In the genomic region with DNA sequence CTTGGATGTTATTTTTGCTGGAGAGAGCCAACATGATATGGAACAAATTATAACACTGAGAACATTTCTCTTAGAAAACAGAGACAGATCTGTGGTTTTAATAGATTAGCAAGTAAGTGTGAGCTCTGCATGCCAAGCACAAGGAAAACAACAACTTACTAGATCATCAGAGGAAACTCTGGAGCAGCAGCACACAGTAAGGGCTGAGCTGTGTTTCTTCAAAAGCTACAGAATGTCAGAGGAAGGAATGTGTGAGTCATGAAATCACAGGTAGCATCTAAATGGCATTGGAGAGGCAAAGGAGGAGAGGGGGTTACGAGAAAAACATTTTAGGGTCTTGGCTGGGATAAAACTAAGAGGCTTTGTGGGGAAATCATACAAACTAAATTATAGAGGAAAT, we compare ENCODE assay signal across 25 cellular contexts.
DNase-seq lines count a peak whose midpoint lies in the region; ATAC-seq, FAIRE-seq and TF ChIP-seq lines count a peak whose summit lies in the region.
"Had no signal": no experiment of that assay in that cellular context is flagged by ENCODE, and none has a peak within 500 bp of the region (broad histone marks: within the 10 kb centered on the region; RNA-seq: fewer than 3 reads in every experiment).

No MANE protein-coding gene starts in this region.

- H3K18ac ChIP-seq in H1 (ENCODE audit: extremely low read depth, low read length), result no peak overlapping the region

- ATAC-seq in GM21619 (IDR thresholded peaks at IDR 0.05; ENCODE audit: unreplicated experiment), result no peak
- ATAC-seq: gastrocnemius medialis, HepG2, lower lobe of right lung had no signal

- H4K91ac ChIP-seq in H1 (replicated peaks; ENCODE audit: insufficient read length, low read length), result no peak overlapping the region

- H3K4me1 Mint-ChIP-seq in type B pancreatic cell (ENCODE audit: unreplicated experiment), result peaks cover 34% of the 10 kb centered on the region
- H3K4me1 Mint-ChIP-seq: activated B cell treated with CpG ODN at 0.5 μM for 24 hours had no signal

- TF ChIP-seq EP300 in H1 (IDR thresholded peaks at IDR 0.05; ENCODE audit: borderline replicate concordance in 1 of 2, low read depth in 2 of 2, low read length in 2 of 2), result no peak

- no peak overlapping the region for H2BK20ac ChIP-seq in H1 (ENCODE audit: low read length)

- TF ChIP-seq CTCF in H1 (IDR thresholded peaks at IDR 0.05; ENCODE audit: control extremely low read depth in 1 of 3, insufficient read depth in 1 of 3, low read depth in 1 of 3, low read length in 3 of 3) (no peak), keratinocyte (optimal IDR thresholded peaks at IDR 0.05 in 1 of 3, IDR thresholded peaks at IDR 0.05 in 1 of 3, conservative IDR thresholded peaks at IDR 0.05 in 1 of 3; ENCODE audit: extremely low read depth in 1 of 3, insufficient read depth in 2 of 3, low read length in 3 of 3) (no peak), type B pancreatic cell (conservative IDR thresholded peaks at IDR 0.05) (no peak), WERI-Rb-1 (IDR thresholded peaks at IDR 0.05; ENCODE audit: low read depth, low read length) (no peak)

- dilution Hi-C loops in keratinocyte (cut with MboI; ENCODE audit: extremely low pct_ligation_motif_present, low sequenced_read_pairs), result no loop called here

- no peak overlapping the region for H3K4ac ChIP-seq in H1 (replicated peaks; ENCODE audit: insufficient read length, low read depth, low read length)

- no peak overlapping the region for H2AK5ac ChIP-seq in H1 (ENCODE audit: low read depth, low read length)

- POLR2A ChIA-PET in H1 (lab: Charles Lee; ENCODE audit: partially characterized antibody), result interaction anchor here (0.7 kb wide), 2 partner anchors 309 to 563 kb away, joined by 4 read pairs; no protein-coding TSS in a partner anchor

- H3K27ac Mint-ChIP-seq in type B pancreatic cell, result no peak overlapping the region
- H3K27ac Mint-ChIP-seq: activated B cell treated with CpG ODN at 0.5 μM for 24 hours; activated CD4-positive, alpha-beta memory T cell treated with anti-CD3 and anti-CD28 coated beads for 36 hours; stimulated activated naive CD8-positive, alpha-beta T cell treated with anti-CD3 and anti-CD28 coated beads, Interleukin-15, Interleukin-2, amounts not matched to agents 100 ng/mL and 50 ng/mL, for 24 hours; T-helper 2 cell treated with Interferon-gamma antibody and Interleukin-4, amounts not matched to agents 5 μg/mL and 100 μg/mL, for 36 hours had no signal

- H3K27me3 ChIP-seq in H1 (replicated peaks in 1 of 4; ENCODE audit: control insufficient read depth in 3 of 4, extremely low read depth in 1 of 4, insufficient read depth in 3 of 4, low read length in 3 of 4) (no peaks in the 10 kb centered on the region), keratinocyte (ENCODE audit: control insufficient read depth, extremely low read depth, insufficient read depth, low read length) (no peaks in the 10 kb centered on the region), WERI-Rb-1 (ENCODE audit: insufficient read depth, low read depth, severe bottlenecking) (no peaks in the 10 kb centered on the region)
- H3K27me3 ChIP-seq: ovary, SJCRH30, tibial nerve had no signal

- no peaks in the 10 kb centered on the region for H3K36me3 ChIP-seq in H1 (ENCODE audit: control insufficient read depth in 2 of 4, insufficient read depth in 4 of 4, low read length in 3 of 4)
- no peaks in the 10 kb centered on the region for H3K36me3 ChIP-seq in keratinocyte (ENCODE audit: control insufficient read depth in 2 of 2, extremely low read depth in 1 of 2, insufficient read depth in 2 of 2, low read length in 2 of 2)
- no peaks in the 10 kb centered on the region for H3K36me3 ChIP-seq in WERI-Rb-1
- H3K36me3 ChIP-seq: gastrocnemius medialis, lower lobe of right lung, ovary, SJCRH30, tibial nerve had no signal

- H3K4me1 ChIP-seq in H1 (replicated peaks in 1 of 4; ENCODE audit: control insufficient read depth in 3 of 4, insufficient read depth in 4 of 4, low read length in 3 of 4), result peaks cover 0 to 10% (median 3%) of the 10 kb centered on the region in 4 experiments; a peak in 4 of 7 replicates
- H3K4me1 ChIP-seq in keratinocyte (ENCODE audit: control insufficient read depth, extremely low read depth, insufficient read depth, low read length), result no peaks in the 10 kb centered on the region
- H3K4me1 ChIP-seq: gastrocnemius medialis, lower lobe of right lung had no signal

- H2BK120ac ChIP-seq in H1 (replicated peaks; ENCODE audit: low read depth, low read length), result no peak overlapping the region

- H4K8ac ChIP-seq in H1 (ENCODE audit: extremely low read depth, insufficient read depth, low read length), result no peak overlapping the region

- no peaks in the 10 kb centered on the region for H3K9me3 Mint-ChIP-seq in type B pancreatic cell
- H3K9me3 Mint-ChIP-seq: activated CD4-positive, alpha-beta memory T cell treated with anti-CD3 and anti-CD28 coated beads for 36 hours; T-helper 2 cell treated with Interferon-gamma antibody and Interleukin-4, amounts not matched to agents 5 μg/mL and 100 μg/mL, for 36 hours had no signal

- H3K79me2 ChIP-seq in H1 (ENCODE audit: control insufficient read depth in 1 of 2, insufficient read depth in 2 of 2, low read length in 2 of 2), result no peaks in the 10 kb centered on the region
- H3K79me2 ChIP-seq in keratinocyte (ENCODE audit: control insufficient read depth, insufficient read depth, low read length), result no peaks in the 10 kb centered on the region

- H3K9me3 ChIP-seq in H1 (ENCODE audit: insufficient read depth in 2 of 2, low read depth in 1 of 2, low read length in 1 of 2), result no peaks in the 10 kb centered on the region
- no peaks in the 10 kb centered on the region for H3K9me3 ChIP-seq in keratinocyte (ENCODE audit: control insufficient read depth, low read depth, low read length)
- H3K9me3 ChIP-seq in WERI-Rb-1 (ENCODE audit: severe bottlenecking), result no peaks in the 10 kb centered on the region
- H3K9me3 ChIP-seq: gastrocnemius medialis, lower lobe of right lung, ovary, SJCRH30, tibial nerve had no signal

- H3K9me1 ChIP-seq in keratinocyte (ENCODE audit: control insufficient read depth, extremely low read depth, insufficient read depth, low read length), result no peaks in the 10 kb centered on the region

- FAIRE-seq in H1 (lab: Jason Lieb, UNC) (peak; percentile 7), keratinocyte (lab: Jason Lieb, UNC) (peak; percentile 41)
- FAIRE-seq: HepG2 had no signal

- no peak overlapping the region for H4K5ac ChIP-seq in H1 (ENCODE audit: insufficient read length, low read depth, low read length)

- no peak overlapping the region for H3K56ac ChIP-seq in H1 (replicated peaks; ENCODE audit: insufficient read length, low read depth, low read length)

- WGBS in H1 (ENCODE audit: extremely low coverage in 1 of 2, insufficient coverage in 1 of 2, insufficient read length in 1 of 2, insufficient replicate concordance in 2 of 2, low coverage in 1 of 2, low lambda C conversion rate in 2 of 2, missing lambda C conversion rate in 1 of 2), 2 experiments, result 33% methylated on average over 1 of the region's 1 CpG; no CpG with 5 or more reads in 1 of the 2 experiments

- peaks cover 42% of the 10 kb centered on the region for H3K27me3 Mint-ChIP-seq in type B pancreatic cell
- H3K27me3 Mint-ChIP-seq: activated B cell treated with CpG ODN at 0.5 μM for 24 hours; activated CD4-positive, alpha-beta memory T cell treated with anti-CD3 and anti-CD28 coated beads for 36 hours; stimulated activated naive CD8-positive, alpha-beta T cell treated with anti-CD3 and anti-CD28 coated beads, Interleukin-15, Interleukin-2, amounts not matched to agents 100 ng/mL and 50 ng/mL, for 24 hours had no signal

- no peak overlapping the region for H3K9ac ChIP-seq in H1 (replicated peaks in 1 of 4; ENCODE audit: extremely low read depth in 1 of 4, low read depth in 3 of 4, low read length in 3 of 4)
- H3K9ac ChIP-seq in keratinocyte (ENCODE audit: control insufficient read depth, extremely low read depth, insufficient read depth, low read length), result no peak overlapping the region

- H4K20me1 ChIP-seq in H1 (replicated peaks in 1 of 2; ENCODE audit: control insufficient read depth in 1 of 2, insufficient read depth in 2 of 2, low read length in 2 of 2), result no peaks in the 10 kb centered on the region
- no peaks in the 10 kb centered on the region for H4K20me1 ChIP-seq in keratinocyte (ENCODE audit: control insufficient read depth, extremely low read depth, insufficient read depth, low read length)

- no peaks in the 10 kb centered on the region for H3K79me1 ChIP-seq in H1 (ENCODE audit: low read depth, low read length)

- no peak overlapping the region for H3K27ac ChIP-seq in H1 (ENCODE audit: low read depth, low read length)
- H3K27ac ChIP-seq in keratinocyte (ENCODE audit: control insufficient read depth, insufficient read depth, low read length), result no peak overlapping the region
- no peak overlapping the region for H3K27ac ChIP-seq in WERI-Rb-1
- H3K27ac ChIP-seq: gastrocnemius medialis, lower lobe of right lung, ovary, PC-9, SJCRH30, tibial nerve had no signal

- no peaks in the 10 kb centered on the region for H3K36me3 Mint-ChIP-seq in type B pancreatic cell
- H3K36me3 Mint-ChIP-seq: activated CD4-positive, alpha-beta memory T cell treated with anti-CD3 and anti-CD28 coated beads for 36 hours had no signal

- H2BK12ac ChIP-seq in H1 (ENCODE audit: low read depth, low read length), result no peak overlapping the region

- H3K23ac ChIP-seq in H1 (ENCODE audit: insufficient read length), result no peak overlapping the region

- TF ChIP-seq POLR2A in H1 (IDR thresholded peaks at IDR 0.05; ENCODE audit: control extremely low read depth in 1 of 2, low read depth in 2 of 2, low read length in 2 of 2), result no peak

- no peak overlapping the region for H2BK15ac ChIP-seq in H1 (ENCODE audit: low read length)

- H2AFZ ChIP-seq in H1 (ENCODE audit: low read length), result no peak overlapping the region
- H2AFZ ChIP-seq in keratinocyte (ENCODE audit: control insufficient read depth, low read length), result no peak overlapping the region
- H2AFZ ChIP-seq: PC-9 had no signal

- TF ChIP-seq RAD21 in H1 (IDR thresholded peaks at IDR 0.05 in 1 of 2, conservative IDR thresholded peaks at IDR 0.05 in 1 of 2; ENCODE audit: low read depth in 2 of 2, low read length in 2 of 2), result no peak

- H2BK5ac ChIP-seq in H1 (ENCODE audit: low read depth, low read length), result no peak overlapping the region

- no peak overlapping the region for H3K4me2 ChIP-seq in H1 (ENCODE audit: insufficient read depth in 1 of 2, low read depth in 2 of 2, low read length in 2 of 2)
- H3K4me2 ChIP-seq in keratinocyte (ENCODE audit: control insufficient read depth, extremely low read depth, insufficient read depth, low read depth, low read length), result no peak overlapping the region
- H3K4me2 ChIP-seq: PC-9 had no signal

- H3K23me2 ChIP-seq in H1 (ENCODE audit: low read depth, low read length), result no peaks in the 10 kb centered on the region

- H3K14ac ChIP-seq in H1 (ENCODE audit: insufficient read length), result no peak overlapping the region

- CTCF ChIA-PET in H1 (lab: Charles Lee; ENCODE audit: partially characterized antibody), result no interaction called here

- H3K4me3 ChIP-seq in H1 (ENCODE audit: extremely low read depth in 1 of 4, insufficient read depth in 2 of 4, low read depth in 3 of 4, low read length in 4 of 4) (no peak overlapping the region), keratinocyte (ENCODE audit: control insufficient read depth in 2 of 3, extremely low read depth in 1 of 3, insufficient read depth in 2 of 3, low read depth in 1 of 3, low read length in 3 of 3) (no peak overlapping the region), WERI-Rb-1 (ENCODE audit: low read depth, low read length) (no peak overlapping the region)
- H3K4me3 ChIP-seq: gastrocnemius medialis, lower lobe of right lung, ovary, PC-9, SJCRH30, tibial nerve had no signal

- peak overlapping the region; percentile 1 for H3K4me3 Mint-ChIP-seq in type B pancreatic cell
- H3K4me3 Mint-ChIP-seq: activated B cell treated with CpG ODN at 0.5 μM for 24 hours; activated CD4-positive, alpha-beta memory T cell treated with anti-CD3 and anti-CD28 coated beads for 36 hours; stimulated activated naive CD8-positive, alpha-beta T cell treated with anti-CD3 and anti-CD28 coated beads, Interleukin-15, Interleukin-2, amounts not matched to agents 100 ng/mL and 50 ng/mL, for 24 hours; T-helper 2 cell treated with Interferon-gamma antibody and Interleukin-4, amounts not matched to agents 5 μg/mL and 100 μg/mL, for 36 hours had no signal

- DNase-seq in NCI-H460 (ENCODE audit: extremely low read depth, low read depth), result peak; percentile 88
- DNase-seq in H1 (ENCODE audit: low read depth in 1 of 2, low spot score in 2 of 2), result no peak
- no peak for DNase-seq in keratinocyte (ENCODE audit: low read depth, low spot score)
- DNase-seq in type B pancreatic cell (ENCODE audit: extremely low spot score, unreplicated experiment), result no peak
- DNase-seq in COLO829 (ENCODE audit: low spot score), result no peak
- DNase-seq in WERI-Rb-1, result no peak
- DNase-seq: activated B cell treated with CpG ODN at 0.5 μM for 24 hours; activated CD4-positive, alpha-beta memory T cell treated with anti-CD3 and anti-CD28 coated beads for 36 hours; activated naive CD4-positive, alpha-beta T cell; activated T-cell treated with anti-CD3 and anti-CD28 coated beads for 4 hours; anterior cingulate cortex; cerebellar nuclear complex; EL; gastrocnemius medialis; lower lobe of right lung; NCI-H1417; ovary; PC-9; SJCRH30; stimulated activated CD4-positive, alpha-beta T cell treated with anti-CD3 and anti-CD28 coated beads, Interleukin-2, amount 100 ng/mL, for 24 hours had no signal
